In the genomic region with DNA sequence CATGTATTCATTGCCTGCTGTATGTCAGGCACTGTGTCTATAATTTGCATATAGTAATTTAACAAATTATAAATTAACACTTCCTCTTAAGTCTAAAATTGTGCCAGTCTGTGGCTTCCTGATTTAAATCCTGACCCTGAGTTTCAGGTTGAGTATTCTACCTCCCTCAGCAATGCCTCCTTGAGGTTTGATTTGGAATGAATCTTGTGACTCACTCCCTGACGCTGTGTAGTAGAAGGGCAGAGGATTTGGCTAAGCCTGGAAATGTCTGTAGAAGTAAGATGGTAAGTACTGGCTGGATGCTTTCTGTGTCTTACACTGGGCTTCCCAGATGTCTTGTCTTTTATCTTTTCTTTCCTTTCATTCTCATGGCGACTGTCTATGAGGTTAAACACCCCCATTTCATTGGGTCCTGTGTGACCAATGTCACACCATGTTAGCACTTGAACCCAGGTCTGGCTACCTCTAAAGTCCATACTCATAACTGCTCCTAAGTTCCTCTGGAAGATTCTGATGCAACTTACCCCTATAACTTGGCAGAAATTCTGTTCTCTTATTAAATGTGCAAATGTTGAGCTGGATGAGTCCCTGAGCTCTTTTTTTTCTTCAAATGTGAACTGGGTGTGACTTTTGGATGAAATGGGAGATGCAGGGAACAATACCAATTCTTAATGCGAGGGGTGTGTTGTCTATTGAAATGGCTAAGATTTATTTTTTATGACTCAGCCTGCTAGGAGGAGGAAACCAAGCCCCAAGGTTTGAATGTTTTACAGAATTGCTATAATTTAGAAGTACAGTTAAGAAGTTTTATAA, we compare ENCODE assay signal across 1 cellular context.
TF ChIP-seq lines count a peak whose summit lies in the region.

No MANE protein-coding gene starts in this region.

TF ChIP-seq in HEK293, 187 proteins besides CTCF, POLR2A, EP300 and RAD21 (continued from another document):
- TF ChIP-seq ZNF350 (tag by site-specific recombination; IDR thresholded peaks at IDR 0.05) (no peak), EGR2 (tag by site-specific recombination; IDR thresholded peaks at IDR 0.05; ENCODE audit: low read depth) (no peak), ZNF433 (tag by site-specific recombination; IDR thresholded peaks at IDR 0.05; ENCODE audit: low read depth) (no peak), ZNF133 (tag by site-specific recombination; IDR thresholded peaks at IDR 0.05) (no peak)
- TF ChIP-seq, protein P1, sequence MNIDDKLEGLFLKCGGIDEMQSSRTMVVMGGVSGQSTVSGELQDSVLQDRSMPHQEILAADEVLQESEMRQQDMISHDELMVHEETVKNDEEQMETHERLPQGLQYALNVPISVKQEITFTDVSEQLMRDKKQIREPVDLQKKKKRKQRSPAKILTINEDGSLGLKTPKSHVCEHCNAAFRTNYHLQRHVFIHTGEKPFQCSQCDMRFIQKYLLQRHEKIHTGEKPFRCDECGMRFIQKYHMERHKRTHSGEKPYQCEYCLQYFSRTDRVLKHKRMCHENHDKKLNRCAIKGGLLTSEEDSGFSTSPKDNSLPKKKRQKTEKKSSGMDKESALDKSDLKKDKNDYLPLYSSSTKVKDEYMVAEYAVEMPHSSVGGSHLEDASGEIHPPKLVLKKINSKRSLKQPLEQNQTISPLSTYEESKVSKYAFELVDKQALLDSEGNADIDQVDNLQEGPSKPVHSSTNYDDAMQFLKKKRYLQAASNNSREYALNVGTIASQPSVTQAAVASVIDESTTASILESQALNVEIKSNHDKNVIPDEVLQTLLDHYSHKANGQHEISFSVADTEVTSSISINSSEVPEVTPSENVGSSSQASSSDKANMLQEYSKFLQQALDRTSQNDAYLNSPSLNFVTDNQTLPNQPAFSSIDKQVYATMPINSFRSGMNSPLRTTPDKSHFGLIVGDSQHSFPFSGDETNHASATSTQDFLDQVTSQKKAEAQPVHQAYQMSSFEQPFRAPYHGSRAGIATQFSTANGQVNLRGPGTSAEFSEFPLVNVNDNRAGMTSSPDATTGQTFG (tag by site-specific recombination; IDR thresholded peaks at IDR 0.05; ENCODE audit: borderline replicate concordance) = no peak
- TF ChIP-seq, protein P2, sequence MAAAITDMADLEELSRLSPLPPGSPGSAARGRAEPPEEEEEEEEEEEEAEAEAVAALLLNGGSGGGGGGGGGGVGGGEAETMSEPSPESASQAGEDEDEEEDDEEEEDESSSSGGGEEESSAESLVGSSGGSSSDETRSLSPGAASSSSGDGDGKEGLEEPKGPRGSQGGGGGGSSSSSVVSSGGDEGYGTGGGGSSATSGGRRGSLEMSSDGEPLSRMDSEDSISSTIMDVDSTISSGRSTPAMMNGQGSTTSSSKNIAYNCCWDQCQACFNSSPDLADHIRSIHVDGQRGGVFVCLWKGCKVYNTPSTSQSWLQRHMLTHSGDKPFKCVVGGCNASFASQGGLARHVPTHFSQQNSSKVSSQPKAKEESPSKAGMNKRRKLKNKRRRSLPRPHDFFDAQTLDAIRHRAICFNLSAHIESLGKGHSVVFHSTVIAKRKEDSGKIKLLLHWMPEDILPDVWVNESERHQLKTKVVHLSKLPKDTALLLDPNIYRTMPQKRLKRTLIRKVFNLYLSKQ (tag by site-specific recombination; IDR thresholded peaks at IDR 0.05; ENCODE audit: borderline replicate concordance) = no peak
TF ChIP-seq in HEK293: peak in this region for 6.
